ENCODE assay signal across 20 cellular contexts in the genomic region with DNA sequence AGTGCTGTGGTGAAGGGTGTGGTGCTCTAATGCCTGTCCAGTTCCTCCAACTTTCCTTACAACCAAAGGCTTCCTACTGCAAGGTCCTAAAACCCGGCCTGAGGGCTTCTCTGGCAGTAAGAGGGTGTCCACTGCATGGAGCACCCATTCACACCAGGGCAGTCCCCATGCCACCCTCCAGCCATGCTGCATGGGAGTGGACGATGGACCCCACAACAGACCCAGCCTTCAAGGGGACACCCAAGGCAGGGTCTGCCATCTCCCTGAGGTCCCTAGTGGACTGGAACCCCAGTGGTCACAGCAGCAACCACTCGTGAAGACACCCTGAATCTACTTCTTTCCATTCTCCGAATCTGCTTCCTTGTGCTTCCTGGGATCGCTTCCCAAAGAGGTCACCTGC.
DNase-seq lines count a peak whose midpoint lies in the region; ATAC-seq lines count a peak whose summit lies in the region.
"Had no signal": no experiment of that assay in that cellular context is flagged by ENCODE, and none has a peak within 500 bp of the region (broad histone marks: within the 10 kb centered on the region; RNA-seq: fewer than 3 reads in every experiment).

No MANE protein-coding gene starts in this region.

- no peak overlapping the region for H3K27ac Mint-ChIP-seq in activated naive CD4-positive, alpha-beta T cell treated with anti-CD3 and anti-CD28 coated beads, Interleukin-2, amount 50 U/mL, for 72 hours
- H3K27ac Mint-ChIP-seq: CD4-positive, CD25-positive, alpha-beta regulatory T cell; CD8-positive, alpha-beta memory T cell had no signal

- H3K36me3 Mint-ChIP-seq in activated naive CD4-positive, alpha-beta T cell treated with anti-CD3 and anti-CD28 coated beads, Interleukin-2, amount 50 U/mL, for 72 hours = no peaks in the 10 kb centered on the region
- H3K36me3 Mint-ChIP-seq: CD4-positive, CD25-positive, alpha-beta regulatory T cell; CD8-positive, alpha-beta memory T cell had no signal

- DNase-seq in cardiac septum (ENCODE audit: low spot score) = peak; percentile 35
- DNase-seq in Right ventricle myocardium superior = no peak
- peak; percentile 14 for DNase-seq in ecto neural progenitor cell (ENCODE audit: low spot score)
- peak; percentile 52 for DNase-seq in posterior vena cava (ENCODE audit: low spot score)
- no peak for DNase-seq in effector CD8-positive, alpha-beta T cell (lab: John Stamatoyannopoulos, UW)
- DNase-seq in activated naive CD4-positive, alpha-beta T cell treated with anti-CD3 and anti-CD28 coated beads, Interleukin-2, amount 50 U/mL, for 72 hours (ENCODE audit: low spot score in 2 of 2) = no peak
- no peak for DNase-seq in activated CD4-positive, alpha-beta T cell treated with anti-CD3 and anti-CD28 coated beads for 4 hours
- DNase-seq: ACHN; BE2C; C1 segment of cervical spinal cord; CD4-positive, CD25-positive, alpha-beta regulatory T cell; CD8-positive, alpha-beta memory T cell; COR-L47; DMS 273 treated with DMSO at 0.1 percent for 48 hours; DMS53; DND-41; EL; GOT3; H7 had no signal

- ATAC-seq in Right ventricle myocardium superior (ENCODE audit: poor library complexity) = no peak
- no peak for ATAC-seq in activated naive CD4-positive, alpha-beta T cell treated with anti-CD3 and anti-CD28 coated beads, Interleukin-2, amount 50 U/mL, for 72 hours
- ATAC-seq: GM12878 had no signal

- intact Hi-C loops in cardiac septum (cut with DNase I) = no loop called here
- intact Hi-C loops in Right ventricle myocardium superior (cut with DNase I) = no loop called here
- intact Hi-C loops in posterior vena cava (cut with DNase I) = no loop called here

- H3K9me3 Mint-ChIP-seq in activated naive CD4-positive, alpha-beta T cell treated with anti-CD3 and anti-CD28 coated beads, Interleukin-2, amount 50 U/mL, for 72 hours = peaks cover 0 to 4% of the 10 kb centered on the region in 2 donors

Comparison
In these comparisons a context has a peak if more than half of its experiments do, and no peak if none do; other contexts are left out.
1. DNase-seq: peak in cardiac septum (single experiment), ecto neural progenitor cell (single experiment) and posterior vena cava (single experiment); none in Right ventricle myocardium superior (single experiment), effector CD8-positive, alpha-beta T cell (single experiment), activated naive CD4-positive, alpha-beta T cell treated with anti-CD3 and anti-CD28 coated beads, Interleukin-2, amount 50 U/mL, for 72 hours (0 of 2) and activated CD4-positive, alpha-beta T cell treated with anti-CD3 and anti-CD28 coated beads for 4 hours (0 of 2).